ENCODE assay signal across 8 cellular contexts in genomic region chr6:122609881-122610689, GRCh38. TPM values are rescaled to one million over a fixed set of nuclear protein-coding genes. Genes with fewer than 3 reads are reported as not detected.
DNase-seq lines count a peak whose midpoint lies in the region; ATAC-seq and TF ChIP-seq lines count a peak whose summit lies in the region.

Gene PKIB, plus strand, starts transcription at chr6:122610405. Its CDS starts 107,390 bp downstream, at chr6:122717795.

- H3K36me3 Mint-ChIP-seq in CD14-positive monocyte (peaks cover 2% of the 10 kb centered on the region in 2 donors), endothelial cell (ENCODE audit: low read depth, unreplicated experiment) (peaks cover 14% of the 10 kb centered on the region), memory B cell (no peaks in the 10 kb centered on the region)
- H3K36me3 Mint-ChIP-seq in activated CD4-positive, alpha-beta memory T cell treated with anti-CD3 and anti-CD28 coated beads, Interleukin-2, amount 10 ng/mL, durations not matched to agents 7 days and 5 days (ENCODE audit: low read depth) = no peaks in the 10 kb centered on the region

- ATAC-seq in GM19372 (IDR thresholded peaks at IDR 0.05; ENCODE audit: low read depth, unreplicated experiment) (peak; percentile 94), HG03432 (IDR thresholded peaks at IDR 0.05; ENCODE audit: unreplicated experiment) (peak; percentile 94), memory B cell (ENCODE audit: low read depth) (peak; percentile 88)

- H3K9me3 Mint-ChIP-seq in CD14-positive monocyte (peaks cover 0 to 16% (median 2%) of the 10 kb centered on the region in 7 donors), endothelial cell (ENCODE audit: unreplicated experiment) (no peaks in the 10 kb centered on the region), memory B cell (peaks cover 2% of the 10 kb centered on the region)
- H3K9me3 Mint-ChIP-seq in activated CD4-positive, alpha-beta memory T cell treated with anti-CD3 and anti-CD28 coated beads, Interleukin-2, amount 10 ng/mL, durations not matched to agents 7 days and 5 days = no peaks in the 10 kb centered on the region

- H3K4me1 Mint-ChIP-seq in CD14-positive monocyte = peaks cover 20% of the 10 kb centered on the region
- H3K4me1 Mint-ChIP-seq in activated CD4-positive, alpha-beta memory T cell treated with anti-CD3 and anti-CD28 coated beads, Interleukin-2, amount 10 ng/mL, durations not matched to agents 7 days and 5 days = peaks cover 16% of the 10 kb centered on the region
- H3K4me1 Mint-ChIP-seq in endothelial cell (ENCODE audit: unreplicated experiment) = peaks cover 10% of the 10 kb centered on the region
- H3K4me1 Mint-ChIP-seq in memory B cell = peaks cover 15% of the 10 kb centered on the region

- CTCF ChIA-PET in activated CD4-positive, alpha-beta memory T cell treated with anti-CD3 and anti-CD28 coated beads, Interleukin-2, amount 10 ng/mL, durations not matched to agents 7 days and 5 days (lab: Charles Lee) = interaction anchor here (0.7 to 1.6 kb wide), 3 partner anchors 11 to 228 kb away, joined by 3 read pairs; no protein-coding TSS in a partner anchor

- H3K27me3 Mint-ChIP-seq in CD14-positive monocyte (ENCODE audit: low read depth in 3 of 3) (peaks cover 35 to 47% (median 36%) of the 10 kb centered on the region in 3 donors), endothelial cell (ENCODE audit: unreplicated experiment) (peaks cover 2% of the 10 kb centered on the region), memory B cell (peaks cover 5% of the 10 kb centered on the region)
- H3K27me3 Mint-ChIP-seq in activated CD4-positive, alpha-beta memory T cell treated with anti-CD3 and anti-CD28 coated beads, Interleukin-2, amount 10 ng/mL, durations not matched to agents 7 days and 5 days = peaks cover 41% of the 10 kb centered on the region

- peak within 1 kb of the TSS; percentile 82 to 97 for H3K4me3 Mint-ChIP-seq in CD14-positive monocyte
- H3K4me3 Mint-ChIP-seq in activated CD4-positive, alpha-beta memory T cell treated with anti-CD3 and anti-CD28 coated beads, Interleukin-2, amount 10 ng/mL, durations not matched to agents 7 days and 5 days = peak within 1 kb of the TSS; percentile 77
- peak within 1 kb of the TSS; percentile 88 for H3K4me3 Mint-ChIP-seq in endothelial cell (ENCODE audit: unreplicated experiment)
- H3K4me3 Mint-ChIP-seq in memory B cell = peak within 1 kb of the TSS; percentile 92

- peak; percentile 47 for DNase-seq in CD14-positive monocyte (ENCODE audit: low spot score)
- DNase-seq in NCI-H510A (lab: John Stamatoyannopoulos, UW) = peak; percentile 47
- DNase-seq in activated CD4-positive, alpha-beta memory T cell treated with anti-CD3 and anti-CD28 coated beads, Interleukin-2, amount 10 ng/mL, durations not matched to agents 7 days and 5 days = peak; percentile 47
- DNase-seq in endothelial cell (ENCODE audit: low spot score) = peak; percentile 81
- peak; percentile 17 to 25 for DNase-seq in memory B cell (ENCODE audit: low spot score in 2 of 2)
- DNase-seq in stimulated activated CD8-positive, alpha-beta memory T cell treated with anti-CD3 and anti-CD28 coated beads, Interleukin-4, amount 100 ng/mL, for 24 hours (ENCODE audit: low read depth) = peak; percentile 9

- POLR2A ChIA-PET in activated CD4-positive, alpha-beta memory T cell treated with anti-CD3 and anti-CD28 coated beads, Interleukin-2, amount 10 ng/mL, durations not matched to agents 7 days and 5 days (lab: Charles Lee) = no interaction called here

- peak within 1 kb of the TSS in 5 of 7 donors; percentile 12 to 63 (median 27) for H3K27ac Mint-ChIP-seq in CD14-positive monocyte
- H3K27ac Mint-ChIP-seq in activated CD4-positive, alpha-beta memory T cell treated with anti-CD3 and anti-CD28 coated beads, Interleukin-2, amount 10 ng/mL, durations not matched to agents 7 days and 5 days = no peak within 1 kb of the TSS
- H3K27ac Mint-ChIP-seq in endothelial cell (ENCODE audit: unreplicated experiment) = no peak within 1 kb of the TSS
- H3K27ac Mint-ChIP-seq in memory B cell = no peak within 1 kb of the TSS

- TF ChIP-seq CTCF in CD14-positive monocyte (IDR thresholded peaks at IDR 0.05) (peak; percentile 8), endothelial cell (IDR thresholded peaks at IDR 0.05; ENCODE audit: unreplicated experiment) (no peak)

- intact Hi-C loops in CD14-positive monocyte (cut with micrococcal nuclease) = no loop called here

RNA-seq across cellular contexts. Expression of gene PKIB, which starts in this region (rescaled TPM):
- 1 to 10 TPM; 1.3 to 2.0 TPM for polyA plus RNA-seq in CD14-positive monocyte
- total RNA-seq in activated CD4-positive, alpha-beta memory T cell treated with anti-CD3 and anti-CD28 coated beads, Interleukin-2, amount 10 ng/mL, durations not matched to agents 7 days and 5 days = under 1 TPM; 0.65 to 0.86 TPM
- total RNA-seq in endothelial cell (ENCODE audit: unreplicated experiment) = 38.5 TPM

Comparison
In these comparisons a context has a peak if more than half of its experiments do, and no peak if none do; other contexts are left out.
1. Peak in every context shown above with its lines: DNase-seq and ATAC-seq.
2. RNA of gene PKIB (total RNA-seq): 38.5 TPM in endothelial cell (single experiment); 0.65 to 0.86 TPM in activated CD4-positive, alpha-beta memory T cell treated with anti-CD3 and anti-CD28 coated beads, Interleukin-2, amount 10 ng/mL, durations not matched to agents 7 days and 5 days; every median in the first group is over 10 times any median in the second.
3. Peak in DNase-seq in activated CD4-positive, alpha-beta memory T cell treated with anti-CD3 and anti-CD28 coated beads, Interleukin-2, amount 10 ng/mL, durations not matched to agents 7 days and 5 days; RNA of the gene not detected or under 1 TPM.
4. DNase-seq: peak in every context shown above with its lines; median percentile 81 in endothelial cell; 47 in CD14-positive monocyte; 47 in NCI-H510A; 47 in activated CD4-positive, alpha-beta memory T cell treated with anti-CD3 and anti-CD28 coated beads, Interleukin-2, amount 10 ng/mL, durations not matched to agents 7 days and 5 days; 21 in memory B cell; 9 in stimulated activated CD8-positive, alpha-beta memory T cell treated with anti-CD3 and anti-CD28 coated beads, Interleukin-4, amount 100 ng/mL, for 24 hours.
5. H3K27ac Mint-ChIP-seq: peak in CD14-positive monocyte (5 of 7); none in activated CD4-positive, alpha-beta memory T cell treated with anti-CD3 and anti-CD28 coated beads, Interleukin-2, amount 10 ng/mL, durations not matched to agents 7 days and 5 days (single experiment), endothelial cell (single experiment) and memory B cell (single experiment).